ENCODE assay signal across 8 cellular contexts in the genomic region with DNA sequence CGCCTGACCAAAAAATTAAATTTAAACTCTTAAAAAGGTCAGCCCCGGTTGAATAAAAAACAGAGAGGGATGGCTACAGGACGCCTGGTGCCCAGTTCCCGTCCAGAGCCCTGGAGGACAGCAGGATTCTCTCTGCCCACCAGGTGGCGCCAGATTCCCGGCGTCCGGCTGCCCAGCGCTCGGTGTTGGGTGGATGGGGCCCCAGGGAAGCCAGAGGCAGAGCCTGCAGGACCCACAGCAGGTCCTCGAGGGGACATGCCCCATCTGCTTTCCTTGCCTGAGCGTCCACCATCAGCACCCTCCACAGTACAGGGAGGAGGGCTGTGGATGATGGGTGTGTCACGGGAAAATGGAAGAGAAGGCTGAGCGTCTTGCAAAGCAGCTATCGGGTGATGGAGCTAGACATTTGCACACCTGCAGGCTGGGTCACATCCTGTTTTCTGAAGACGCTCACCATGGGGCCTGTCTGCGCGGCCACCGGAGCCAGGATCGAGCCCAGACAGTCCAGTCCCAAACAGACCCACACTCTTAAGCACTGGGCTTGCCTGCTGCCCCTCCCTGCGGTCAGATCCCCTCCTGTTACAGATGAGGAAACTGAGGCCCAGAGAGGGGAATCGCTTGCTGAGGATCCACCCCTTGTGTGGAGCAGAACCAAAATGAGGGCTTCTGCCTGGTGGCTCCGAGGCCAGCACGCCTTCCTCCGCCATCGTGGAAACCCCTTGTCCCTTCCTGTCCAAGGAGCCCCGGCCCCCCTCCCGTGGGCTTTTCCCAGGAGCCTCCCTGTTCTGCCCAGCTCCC. TPM values are rescaled to one million over a fixed set of nuclear protein-coding genes. Genes with fewer than 3 reads are reported as not detected.
A peak's percentile ranks its signal among the peaks of the same experiment; 100 is the strongest.
DNase-seq lines count a peak whose midpoint lies in the region; ATAC-seq and TF ChIP-seq lines count a peak whose summit lies in the region.

No MANE protein-coding gene starts in this region.

- no peaks in the 10 kb centered on the region for H3K36me3 Mint-ChIP-seq in activated naive CD4-positive, alpha-beta T cell treated with anti-CD3 and anti-CD28 coated beads for 36 hours (ENCODE audit: low read depth)
- H3K36me3 Mint-ChIP-seq in glutamatergic neuron (ENCODE audit: unreplicated experiment) (no peaks in the 10 kb centered on the region), progenitor cell of endocrine pancreas (ENCODE audit: insufficient read depth) (no peaks in the 10 kb centered on the region)

- H3K4me1 ChIP-seq in upper lobe of left lung: peaks cover 45 to 55% (median 48%) of the 10 kb centered on the region in 4 donors

- no peaks in the 10 kb centered on the region for H3K27me3 Mint-ChIP-seq in activated naive CD4-positive, alpha-beta T cell treated with anti-CD3 and anti-CD28 coated beads for 36 hours (ENCODE audit: low read depth)
- H3K27me3 Mint-ChIP-seq in glutamatergic neuron (ENCODE audit: unreplicated experiment) (peaks cover 7% of the 10 kb centered on the region), progenitor cell of endocrine pancreas (peaks cover 12% of the 10 kb centered on the region)

- no peaks in the 10 kb centered on the region for H3K36me3 ChIP-seq in upper lobe of left lung

- CTCF ChIA-PET in AG04450 (lab: Charles Lee): interaction anchor here (0.6 to 7.5 kb wide), 9 partner anchors 9 to 146 kb away, joined by 3 to 102 read pairs (median 4); partner anchors contain the start of gene RPL3
- CTCF ChIA-PET in activated naive CD4-positive, alpha-beta T cell treated with anti-CD3 and anti-CD28 coated beads for 36 hours (lab: Charles Lee): interaction anchor here (0.6 to 6.8 kb wide), 35 partner anchors 14 to 1259 kb away, joined by 3 to 97 read pairs (median 4); partner anchors contain the start of gene RPL3

- intact Hi-C loops in activated naive CD4-positive, alpha-beta T cell treated with anti-CD3 and anti-CD28 coated beads for 36 hours (cut with micrococcal nuclease): loop anchor here (1.0 to 2.0 kb wide), 5 partner anchors 70 to 358 kb away; partner anchors contain the start of gene ATF4

- ATAC-seq in SK-N-SH treated with all-trans-retinoic acid at 6 μM for 48 hours (peak; percentile 93), upper lobe of left lung (ENCODE audit: low FRiP score in 2 of 2) (peak; percentile 86 to 92)

- H3K9me3 ChIP-seq in AG04450 (ENCODE audit: control insufficient read depth, insufficient read depth, low read length): peaks cover 3% of the 10 kb centered on the region; the same call in 1 of the 2 replicates
- no peaks in the 10 kb centered on the region for H3K9me3 ChIP-seq in upper lobe of left lung

- peak overlapping the region; percentile 57 for H3K27ac Mint-ChIP-seq in activated naive CD4-positive, alpha-beta T cell treated with anti-CD3 and anti-CD28 coated beads for 36 hours
- H3K27ac Mint-ChIP-seq in glutamatergic neuron (ENCODE audit: unreplicated experiment): peak overlapping the region; percentile 17
- H3K27ac Mint-ChIP-seq in progenitor cell of endocrine pancreas: peak overlapping the region; percentile 86

- H3K27me3 ChIP-seq in AG04450 (ENCODE audit: control insufficient read depth, insufficient read depth, low read length): peaks cover 7% of the 10 kb centered on the region
- H3K27me3 ChIP-seq in upper lobe of left lung: no peaks in the 10 kb centered on the region

- in situ Hi-C loops in GM18951 (cut with MboI; ENCODE audit: low sequenced_read_pairs, unreplicated experiment): loop anchor here (5.0 kb wide), 1 partner anchor 126 kb away; no protein-coding TSS in a partner anchor

- no peak for TF ChIP-seq EP300 in upper lobe of left lung (IDR thresholded peaks at IDR 0.05)

- TF ChIP-seq POLR2A in GM18951 (IDR thresholded peaks at IDR 0.05; ENCODE audit: extremely low read depth, insufficient read depth, insufficient read length) (peak; percentile 17), upper lobe of left lung (IDR thresholded peaks at IDR 0.05) (no peak)

- H3K4me3 ChIP-seq in AG04450 (ENCODE audit: low read depth, low read length) (no peak overlapping the region), upper lobe of left lung (peak overlapping the region in 1 of 4 donors; percentile 13)

- DNase-seq in AG04450 (ENCODE audit: low read depth, low spot score) (peak; percentile 39), LHCN-M2 (ENCODE audit: low read depth) (peak; percentile 74), glutamatergic neuron (peak; percentile 93), progenitor cell of endocrine pancreas (ENCODE audit: low spot score, unreplicated experiment) (peak; percentile 88), upper lobe of left lung (peak; percentile 84 to 93)
- DNase-seq in activated naive CD4-positive, alpha-beta T cell treated with anti-CD3 and anti-CD28 coated beads for 36 hours: peak; percentile 89

- WGBS in upper lobe of left lung, 2 donors: 16 to 22% methylated on average over 24 to 27 of the region's 28 CpGs

- H3K27ac ChIP-seq in AG04450 (ENCODE audit: low read depth, low read length): no peak overlapping the region
- peak overlapping the region in 3 of 4 donors; percentile 4 to 51 (median 33) for H3K27ac ChIP-seq in upper lobe of left lung

- TF ChIP-seq CTCF in AG04450 (IDR thresholded peaks at IDR 0.05; ENCODE audit: low read depth, low read length): peak; percentile 92
- TF ChIP-seq CTCF in glutamatergic neuron (IDR thresholded peaks at IDR 0.05; ENCODE audit: partially characterized antibody, unreplicated experiment): peak; percentile 97
- TF ChIP-seq CTCF in progenitor cell of endocrine pancreas (IDR thresholded peaks at IDR 0.05; ENCODE audit: unreplicated experiment): peak; percentile 98
- peak; percentile 94 to 98 (median 96) for TF ChIP-seq CTCF in upper lobe of left lung (IDR thresholded peaks at IDR 0.05)

- peak overlapping the region; percentile 60 for H3K4me3 Mint-ChIP-seq in activated naive CD4-positive, alpha-beta T cell treated with anti-CD3 and anti-CD28 coated beads for 36 hours
- no peak overlapping the region for H3K4me3 Mint-ChIP-seq in glutamatergic neuron (ENCODE audit: unreplicated experiment)
- no peak overlapping the region for H3K4me3 Mint-ChIP-seq in progenitor cell of endocrine pancreas (ENCODE audit: low read depth)

- H3K9me3 Mint-ChIP-seq in activated naive CD4-positive, alpha-beta T cell treated with anti-CD3 and anti-CD28 coated beads for 36 hours: no peaks in the 10 kb centered on the region
- H3K9me3 Mint-ChIP-seq in glutamatergic neuron (ENCODE audit: unreplicated experiment) (peaks cover 8% of the 10 kb centered on the region), progenitor cell of endocrine pancreas (ENCODE audit: low read depth) (no peaks in the 10 kb centered on the region)

- POLR2A ChIA-PET in AG04450 (lab: Yijun Ruan, JAX): interaction anchor here (0.7 to 2.3 kb wide), 4 partner anchors 140 to 358 kb away, joined by 4 to 7 read pairs (median 5); partner anchors contain the start of gene RPL3

- peaks cover 37% of the 10 kb centered on the region for H3K4me1 Mint-ChIP-seq in activated naive CD4-positive, alpha-beta T cell treated with anti-CD3 and anti-CD28 coated beads for 36 hours (ENCODE audit: low read depth)
- H3K4me1 Mint-ChIP-seq in glutamatergic neuron (ENCODE audit: low read depth, unreplicated experiment) (peaks cover 20% of the 10 kb centered on the region), progenitor cell of endocrine pancreas (ENCODE audit: low read depth) (peaks cover 26% of the 10 kb centered on the region)

TF ChIP-seq in SK-N-SH treated with all-trans-retinoic acid at 6 μM for 48 hours, 23 proteins besides CTCF, POLR2A, EP300 and RAD21 (continues in another document):
- TF ChIP-seq GLIS3 (CRISPR knock-in tag; IDR thresholded peaks at IDR 0.05): no peak
- TF ChIP-seq, protein P1, sequence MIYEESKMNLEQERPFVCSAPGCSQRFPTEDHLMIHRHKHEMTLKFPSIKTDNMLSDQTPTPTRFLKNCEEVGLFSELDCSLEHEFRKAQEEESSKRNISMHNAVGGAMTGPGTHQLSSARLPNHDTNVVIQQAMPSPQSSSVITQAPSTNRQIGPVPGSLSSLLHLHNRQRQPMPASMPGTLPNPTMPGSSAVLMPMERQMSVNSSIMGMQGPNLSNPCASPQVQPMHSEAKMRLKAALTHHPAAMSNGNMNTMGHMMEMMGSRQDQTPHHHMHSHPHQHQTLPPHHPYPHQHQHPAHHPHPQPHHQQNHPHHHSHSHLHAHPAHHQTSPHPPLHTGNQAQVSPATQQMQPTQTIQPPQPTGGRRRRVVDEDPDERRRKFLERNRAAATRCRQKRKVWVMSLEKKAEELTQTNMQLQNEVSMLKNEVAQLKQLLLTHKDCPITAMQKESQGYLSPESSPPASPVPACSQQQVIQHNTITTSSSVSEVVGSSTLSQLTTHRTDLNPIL (CRISPR knock-in tag; IDR thresholded peaks at IDR 0.05; ENCODE audit: low read depth): no peak
- no peak for TF ChIP-seq CSDC2 (CRISPR knock-in tag; IDR thresholded peaks at IDR 0.05)
- no peak for TF ChIP-seq ESRRG (CRISPR knock-in tag; IDR thresholded peaks at IDR 0.05)
- TF ChIP-seq ZNF565 (CRISPR knock-in tag; conservative IDR thresholded peaks at IDR 0.05; ENCODE audit: low read depth): no peak
- TF ChIP-seq ARNTL (CRISPR knock-in tag; IDR thresholded peaks at IDR 0.05; ENCODE audit: borderline replicate concordance, low read depth): no peak
- TF ChIP-seq POU6F1 (CRISPR knock-in tag; IDR thresholded peaks at IDR 0.05; ENCODE audit: borderline replicate concordance, low read depth): no peak
- TF ChIP-seq TOX (CRISPR knock-in tag; IDR thresholded peaks at IDR 0.05; ENCODE audit: borderline replicate concordance): no peak

RNA-seq across cellular contexts. Expression of gene CBX7, which starts 18.5 kb away (rescaled TPM):
- 2.2 and 2.6 TPM in 2 replicates for polyA plus RNA-seq in AG04450 (2011; rRNA removed)
- 3.3 and 3.8 TPM in 2 replicates for polyA minus RNA-seq in AG04450 (2011; rRNA and poly(A)+ RNA removed)
- total RNA-seq in LHCN-M2 (2014; rRNA removed) (1.3 and 3.3 TPM in 2 replicates), glutamatergic neuron (ENCODE audit: unreplicated experiment) (5.9 TPM), progenitor cell of endocrine pancreas (6.0 and 7.7 TPM in 2 replicates), upper lobe of left lung (100 to 1,000 TPM in 1 of 6 donors, 10 to 100 TPM in 5; 51.5 to 145 (median 60.6) TPM)
- polyA plus RNA-seq in LHCN-M2 (2012): 3.7 TPM
- total RNA-seq in activated naive CD4-positive, alpha-beta T cell treated with anti-CD3 and anti-CD28 coated beads for 36 hours: 10 to 100 TPM; 20.8 to 24.1 TPM

Comparison
In these comparisons a context has a peak if more than half of its experiments do, and no peak if none do; other contexts are left out.
1. DNase-seq: peak in every context shown above with its lines; median percentile 93 in glutamatergic neuron; 89 in activated naive CD4-positive, alpha-beta T cell treated with anti-CD3 and anti-CD28 coated beads for 36 hours; 88 in upper lobe of left lung; 88 in progenitor cell of endocrine pancreas; 74 in LHCN-M2; 39 in AG04450.
2. H3K27ac Mint-ChIP-seq: peak in every context shown above with its lines; median percentile 86 in progenitor cell of endocrine pancreas; 57 in activated naive CD4-positive, alpha-beta T cell treated with anti-CD3 and anti-CD28 coated beads for 36 hours; 17 in glutamatergic neuron.